33 cellular contexts compared by ENCODE assay signal in genomic region chr7:21730399-21730798, GRCh38.
"Had no signal": no experiment of that assay in that cellular context is flagged by ENCODE, and none has a peak within 500 bp of the region (broad histone marks: within the 10 kb centered on the region; RNA-seq: fewer than 3 reads in every experiment).

No MANE protein-coding gene starts in this region.

- FAIRE-seq: astrocyte had no signal

- H3K27ac ChIP-seq: adrenal gland, ascending aorta, body of pancreas, brain microvascular endothelial cell, breast epithelium, cardiac muscle cell had no signal

- DNase-seq: activated effector memory CD4-positive, alpha-beta T cell treated with anti-CD3 and anti-CD28 coated beads, Interleukin-2, amount 50 U/mL, for 16 hours; activated effector memory CD4-positive, alpha-beta T cell treated with Interleukin-2 at 50 U/mL for 16 hours; activated gamma-delta T cell; activated gamma-delta T cell treated with Interleukin-2 at 50 U/mL for 16 hours; activated naive CD4-positive, alpha-beta T cell; activated naive CD4-positive, alpha-beta T cell treated with anti-CD3 and anti-CD28 coated beads for 36 hours; activated naive CD4-positive, alpha-beta T cell treated with anti-CD3 and anti-CD28 coated beads, Interleukin-2, amount 10 ng/mL, durations not matched to agents 7 days and 5 days; activated naive CD4-positive, alpha-beta T cell treated with anti-CD3 and anti-CD28 coated beads, Interleukin-2, amount 50 U/mL, for 16 hours; activated naive CD4-positive, alpha-beta T cell treated with Interleukin-2 at 50 U/mL for 16 hours; activated naive CD8-positive, alpha-beta T cell treated with anti-CD3 and anti-CD28 coated beads for 36 hours; activated naive CD8-positive, alpha-beta T cell treated with anti-CD3 and anti-CD28 coated beads, Interleukin-2, amount 10 ng/mL, durations not matched to agents 7 days and 5 days; activated naive CD8-positive, alpha-beta T cell treated with anti-CD3 and anti-CD28 coated beads, Interleukin-2, amount 50 U/mL, for 24 hours; activated T-cell treated with anti-CD3 and anti-CD28 coated beads, Interleukin-2, amount 50 U/mL, for 1 hour; activated T-cell treated with anti-CD3 and anti-CD28 coated beads, Interleukin-2, amount 50 U/mL, for 24 hours; activated T-cell treated with anti-CD3 and anti-CD28 coated beads, Interleukin-2, amount 50 U/mL, for 4 hours; activated T-cell treated with anti-CD3 and anti-CD28 coated beads, Interleukin-2, amount 50 U/mL, for 48 hours; activated T-cell treated with anti-CD3 and anti-CD28 coated beads, Interleukin-2, amount 50 U/mL, for 72 hours; adrenal gland; amniotic stem cell; amygdala; anterior cingulate cortex; aorta; body of pancreas; brain microvascular endothelial cell; caudate nucleus; central memory CD4-positive, alpha-beta T cell; cerebellar nuclear complex had no signal

- H3K27me3 ChIP-seq: adrenal gland, ascending aorta, body of pancreas, brain microvascular endothelial cell, breast epithelium, cardiac muscle cell had no signal

- ATAC-seq: activated naive CD4-positive, alpha-beta T cell treated with anti-CD3 and anti-CD28 coated beads, Interleukin-2, amount 50 U/mL, for 72 hours; activated naive CD8-positive, alpha-beta T cell treated with anti-CD3 and anti-CD28 coated beads, Interleukin-2, amount 50 U/mL, for 24 hours; activated T-cell treated with anti-CD3 and anti-CD28 coated beads, Interleukin-2, amount 50 U/mL, for 4 hours; activated T-cell treated with anti-CD3 and anti-CD28 coated beads, Interleukin-2, amount 50 U/mL, for 72 hours; activated T-helper 17 cell treated with anti-CD3 and anti-CD28 coated beads, Interleukin-2, amount 50 U/mL, for 72 hours; body of pancreas had no signal

- H3K4me1 ChIP-seq: adrenal gland, ascending aorta, body of pancreas, breast epithelium had no signal

- H3K9me3 ChIP-seq: adrenal gland, ascending aorta, body of pancreas, breast epithelium had no signal

- H3K36me3 ChIP-seq: adrenal gland, ascending aorta, brain microvascular endothelial cell, breast epithelium, cardiac muscle cell had no signal

- H3K4me3 ChIP-seq: adrenal gland, ascending aorta, body of pancreas, breast epithelium, cardiac muscle cell had no signal
